Comparison of ENCODE assay signal across 22 cellular contexts in the genomic region with DNA sequence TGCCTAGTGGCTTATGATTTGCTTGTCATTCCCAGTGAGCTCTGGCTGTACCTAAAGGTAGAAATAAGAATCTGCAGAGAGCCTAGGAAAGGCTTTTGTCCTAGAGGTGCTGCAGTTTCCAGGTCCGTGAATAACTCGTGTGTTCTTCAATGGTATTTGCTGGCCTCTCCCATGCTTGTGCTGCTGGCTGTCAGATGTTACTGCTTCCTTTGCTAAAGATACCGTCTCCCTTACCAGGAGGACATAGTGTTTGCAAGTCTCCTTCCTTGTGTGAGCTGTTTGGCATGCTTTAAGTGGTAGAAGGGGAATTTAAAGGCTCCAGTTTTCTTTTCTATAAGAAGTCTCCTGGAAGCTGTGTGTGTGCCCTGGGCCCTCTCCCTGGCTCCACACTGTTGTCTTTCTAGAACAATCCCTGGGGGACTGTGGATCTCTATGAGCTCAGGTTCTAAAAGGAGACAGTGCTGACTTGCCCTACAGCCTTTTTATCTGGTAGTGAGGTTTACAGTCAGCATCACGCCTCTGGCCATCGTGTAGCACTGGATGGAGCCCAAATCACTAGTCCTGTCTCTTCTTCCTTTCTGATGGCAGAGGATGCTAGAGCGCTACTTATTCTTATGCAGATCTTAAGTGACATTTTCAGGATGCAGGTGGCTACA.
A peak's percentile ranks its signal among the peaks of the same experiment; 100 is the strongest.
DNase-seq lines count a peak whose midpoint lies in the region; ATAC-seq and TF ChIP-seq lines count a peak whose summit lies in the region.
"Had no signal": no experiment of that assay in that cellular context is flagged by ENCODE, and none has a peak within 500 bp of the region (broad histone marks: within the 10 kb centered on the region; RNA-seq: fewer than 3 reads in every experiment).

No MANE protein-coding gene starts in this region.

- no peak overlapping the region for H3K27ac ChIP-seq in BLaER1
- peak overlapping the region in 8 of 10 donors; percentile 21 to 64 (median 57) for H3K27ac ChIP-seq in heart right ventricle
- no peak overlapping the region for H3K27ac ChIP-seq in neural progenitor cell
- no peak overlapping the region for H3K27ac ChIP-seq in trophoblast cell (ENCODE audit: low read depth, low read length)
- H3K27ac ChIP-seq: esophagus squamous epithelium had no signal

- H3K9me3 ChIP-seq in BLaER1 (peaks cover 35% of the 10 kb centered on the region), heart right ventricle (no peaks in the 10 kb centered on the region), neural progenitor cell (ENCODE audit: low read depth) (no peaks in the 10 kb centered on the region), trophoblast cell (ENCODE audit: insufficient read depth, low read depth, low read length) (peaks cover 7% of the 10 kb centered on the region)
- H3K9me3 ChIP-seq: esophagus squamous epithelium, left lung, MG63 had no signal

- no peak overlapping the region for H2AK5ac ChIP-seq in trophoblast cell (ENCODE audit: low read length)

- H2BK120ac ChIP-seq in trophoblast cell (ENCODE audit: insufficient read depth, low read length, poor library complexity), result no peak overlapping the region

- no peak overlapping the region for H3K23ac ChIP-seq in trophoblast cell (ENCODE audit: low read length)

- no peak overlapping the region for H4K8ac ChIP-seq in trophoblast cell (ENCODE audit: low read depth, low read length)

- H3K4me2 ChIP-seq in BLaER1 (peak overlapping the region; percentile 13; the same call in 1 of the 2 replicates), neural progenitor cell (no peak overlapping the region), trophoblast cell (ENCODE audit: low read length) (no peak overlapping the region)

- H3K4me1 ChIP-seq in BLaER1 (peaks cover 36% of the 10 kb centered on the region), heart right ventricle (peaks cover 17 to 67% (median 44%) of the 10 kb centered on the region in 9 donors), neural progenitor cell (peaks cover 30% of the 10 kb centered on the region), trophoblast cell (ENCODE audit: control insufficient read depth in 1 of 2, insufficient read depth in 2 of 2, low read length in 2 of 2) (peaks cover 0 to 5% of the 10 kb centered on the region in 2 experiments)

- H2BK12ac ChIP-seq in trophoblast cell (ENCODE audit: low read length), result no peak overlapping the region

- peaks cover 20% of the 10 kb centered on the region for H3F3A ChIP-seq in neural progenitor cell (ENCODE audit: low read depth)

- WGBS in heart right ventricle, 2 donors, result 26 to 27% methylated on average over 6 of the region's 6 CpGs
- no CpG with 5 or more reads among the region's 6 CpGs for WGBS in trophoblast cell (ENCODE audit: extremely low coverage, insufficient coverage, insufficient read length)

- H3K27ac Mint-ChIP-seq in activated T-helper 17 cell treated with anti-CD3 and anti-CD28 coated beads, Interleukin-2, amount 50 U/mL, for 72 hours, result peak overlapping the region; percentile 5
- peak overlapping the region; percentile 72 for H3K27ac Mint-ChIP-seq in neural progenitor cell
- H3K27ac Mint-ChIP-seq: activated CD4-positive, alpha-beta memory T cell treated with anti-CD3 and anti-CD28 coated beads for 36 hours; activated naive CD8-positive, alpha-beta T cell had no signal

- no peak overlapping the region for H3K4me3 ChIP-seq in BLaER1
- no peak overlapping the region for H3K4me3 ChIP-seq in heart right ventricle
- H3K4me3 ChIP-seq in neural progenitor cell, result no peak overlapping the region
- H3K4me3 ChIP-seq in trophoblast cell (ENCODE audit: low read depth, low read length), result no peak overlapping the region
- H3K4me3 ChIP-seq: esophagus squamous epithelium, left lung, MG63, spleen had no signal

- H3K4me1 Mint-ChIP-seq in activated T-helper 17 cell treated with anti-CD3 and anti-CD28 coated beads, Interleukin-2, amount 50 U/mL, for 72 hours, result peaks cover 8% of the 10 kb centered on the region
- peaks cover 54% of the 10 kb centered on the region for H3K4me1 Mint-ChIP-seq in neural progenitor cell

- H2AFZ ChIP-seq in neural progenitor cell (replicated peaks) (no peak overlapping the region), trophoblast cell (ENCODE audit: insufficient read depth, low read length, poor library complexity) (no peak overlapping the region)

- H3K27me3 Mint-ChIP-seq in activated T-helper 17 cell treated with anti-CD3 and anti-CD28 coated beads, Interleukin-2, amount 50 U/mL, for 72 hours, result no peaks in the 10 kb centered on the region
- H3K27me3 Mint-ChIP-seq in neural progenitor cell (ENCODE audit: insufficient read depth, low read depth), result peaks cover 6% of the 10 kb centered on the region
- H3K27me3 Mint-ChIP-seq: activated CD4-positive, alpha-beta memory T cell treated with anti-CD3 and anti-CD28 coated beads for 36 hours; activated naive CD8-positive, alpha-beta T cell; T-cell had no signal

- H3K18ac ChIP-seq in trophoblast cell (ENCODE audit: low read length), result no peak overlapping the region

- H3K36me3 ChIP-seq in BLaER1, result peaks cover 37% of the 10 kb centered on the region
- no peaks in the 10 kb centered on the region for H3K36me3 ChIP-seq in heart right ventricle
- no peaks in the 10 kb centered on the region for H3K36me3 ChIP-seq in neural progenitor cell
- H3K36me3 ChIP-seq in trophoblast cell (ENCODE audit: control insufficient read depth in 1 of 2, insufficient read depth in 2 of 2, low read length in 2 of 2), result no peaks in the 10 kb centered on the region
- H3K36me3 ChIP-seq: esophagus squamous epithelium, left lung, MG63 had no signal

- H3K79me2 ChIP-seq in neural progenitor cell (ENCODE audit: low read depth), result no peaks in the 10 kb centered on the region
- H3K79me2 ChIP-seq in trophoblast cell (ENCODE audit: control insufficient read depth, insufficient read depth, low read length, poor library complexity), result no peaks in the 10 kb centered on the region

- intact Hi-C loops in heart right ventricle (cut with DNase I), result loop anchor here in 3 of 10 donors (5.0 to 10.0 kb wide), 3 partner anchors 34 to 58 kb away; no protein-coding TSS in a partner anchor

- no peak overlapping the region for H3K14ac ChIP-seq in trophoblast cell (ENCODE audit: low read length)

- H3K4ac ChIP-seq in trophoblast cell (ENCODE audit: low read depth, low read length), result no peak overlapping the region

- H3K27me3 ChIP-seq in BLaER1 (no peaks in the 10 kb centered on the region), heart right ventricle (no peaks in the 10 kb centered on the region), neural progenitor cell (no peaks in the 10 kb centered on the region), trophoblast cell (ENCODE audit: insufficient read depth, low read length) (no peaks in the 10 kb centered on the region)
- H3K27me3 ChIP-seq: esophagus squamous epithelium, left lung, MG63, spleen had no signal

- DNase-seq in heart right ventricle (no peak), neural progenitor cell (ENCODE audit: low spot score) (no peak), trophoblast cell (no peak)
- no peak for DNase-seq in stimulated activated naive CD8-positive, alpha-beta T cell treated with anti-CD3 and anti-CD28 coated beads, Interleukin-15, Interleukin-2, amounts not matched to agents 100 U/mL and 50 U/mL, for 24 hours
- DNase-seq: activated CD4-positive, alpha-beta memory T cell treated with anti-CD3 and anti-CD28 coated beads for 36 hours; activated T-cell treated with anti-CD3 and anti-CD28 coated beads, Interleukin-2, amount 50 U/mL, for 4 hours; effector memory CD4-positive, alpha-beta T cell; esophagus squamous epithelium; left lung; MG63; NCI-H1436 treated with DMSO at 0.1 percent for 48 hours; NCI-H774; SHP77; spleen; stimulated activated CD4-positive, alpha-beta T cell treated with anti-CD3 and anti-CD28 coated beads, Interleukin-4, amount 100 ng/mL, for 4 hours; T-cell had no signal

- H3K9ac ChIP-seq in BLaER1 (no peak overlapping the region), neural progenitor cell (no peak overlapping the region), trophoblast cell (ENCODE audit: low read length) (no peak overlapping the region)

- no peak overlapping the region for H4K12ac ChIP-seq in trophoblast cell (ENCODE audit: low read depth, low read length)

- TF ChIP-seq CTCF in heart right ventricle (IDR thresholded peaks at IDR 0.05) (no peak), neural progenitor cell (IDR thresholded peaks at IDR 0.05) (no peak)

- H3K79me1 ChIP-seq in trophoblast cell (ENCODE audit: low read length), result no peaks in the 10 kb centered on the region

- ATAC-seq in activated T-helper 17 cell treated with anti-CD3 and anti-CD28 coated beads, Interleukin-2, amount 50 U/mL, for 72 hours (replicated peaks), result no peak
- ATAC-seq in heart right ventricle (peak in 7 of 8 donors; percentile 19 to 81 (median 64)), GM18519 (IDR thresholded peaks at IDR 0.05; ENCODE audit: low FRiP score, unreplicated experiment) (no peak), GM18511 (IDR thresholded peaks at IDR 0.05; ENCODE audit: unreplicated experiment) (no peak)
- no peak for ATAC-seq in stimulated activated naive CD8-positive, alpha-beta T cell treated with anti-CD3 and anti-CD28 coated beads, Interleukin-15, Interleukin-2, amounts not matched to agents 100 U/mL and 50 U/mL, for 24 hours
- ATAC-seq: activated T-cell treated with anti-CD3 and anti-CD28 coated beads, Interleukin-2, amount 50 U/mL, for 4 hours; HCT116; left lung; T-cell had no signal

- H3K9me3 Mint-ChIP-seq in activated T-helper 17 cell treated with anti-CD3 and anti-CD28 coated beads, Interleukin-2, amount 50 U/mL, for 72 hours, result no peaks in the 10 kb centered on the region
- H3K9me3 Mint-ChIP-seq in neural progenitor cell, result peaks cover 44% of the 10 kb centered on the region
- H3K9me3 Mint-ChIP-seq: activated T-cell treated with anti-CD3 and anti-CD28 coated beads, Interleukin-2, amount 50 U/mL, for 4 hours had no signal

- H4K20me1 ChIP-seq in BLaER1, result no peaks in the 10 kb centered on the region
- H4K20me1 ChIP-seq in neural progenitor cell (ENCODE audit: low read depth), result no peaks in the 10 kb centered on the region

- H3K36me3 Mint-ChIP-seq in activated T-helper 17 cell treated with anti-CD3 and anti-CD28 coated beads, Interleukin-2, amount 50 U/mL, for 72 hours (ENCODE audit: low read depth), result peaks cover 10% of the 10 kb centered on the region
- peaks cover 42% of the 10 kb centered on the region for H3K36me3 Mint-ChIP-seq in neural progenitor cell

- H4K91ac ChIP-seq in trophoblast cell (ENCODE audit: low read depth, low read length), result no peak overlapping the region

- no peak overlapping the region for H3K4me3 Mint-ChIP-seq in activated T-helper 17 cell treated with anti-CD3 and anti-CD28 coated beads, Interleukin-2, amount 50 U/mL, for 72 hours
- no peak overlapping the region for H3K4me3 Mint-ChIP-seq in neural progenitor cell
- H3K4me3 Mint-ChIP-seq: activated CD4-positive, alpha-beta memory T cell treated with anti-CD3 and anti-CD28 coated beads for 36 hours; activated naive CD8-positive, alpha-beta T cell; activated T-cell treated with anti-CD3 and anti-CD28 coated beads, Interleukin-2, amount 50 U/mL, for 4 hours; T-cell had no signal

- H2BK5ac ChIP-seq in trophoblast cell (ENCODE audit: low read depth, low read length, poor library complexity), result no peak overlapping the region

Comparison
In these comparisons a context has a peak if more than half of its experiments do, and no peak if none do; other contexts are left out.
1. H3K27ac ChIP-seq: peak in heart right ventricle (8 of 10); none in BLaER1 (single experiment), neural progenitor cell (single experiment) and trophoblast cell (single experiment).
2. ATAC-seq: peak in heart right ventricle (7 of 8); none in activated T-helper 17 cell treated with anti-CD3 and anti-CD28 coated beads, Interleukin-2, amount 50 U/mL, for 72 hours (single experiment), GM18519 (single experiment), GM18511 (single experiment) and stimulated activated naive CD8-positive, alpha-beta T cell treated with anti-CD3 and anti-CD28 coated beads, Interleukin-15, Interleukin-2, amounts not matched to agents 100 U/mL and 50 U/mL, for 24 hours (single experiment).